29 cellular contexts compared by ENCODE assay signal in genomic region chr17:699350-699749, GRCh38. TPM values are rescaled to one million over a fixed set of nuclear protein-coding genes. Genes with fewer than 3 reads are reported as not detected.
DNase-seq lines count a peak whose midpoint lies in the region; ATAC-seq and TF ChIP-seq lines count a peak whose summit lies in the region.
"Had no signal": no experiment of that assay in that cellular context is flagged by ENCODE, and none has a peak within 500 bp of the region (broad histone marks: within the 10 kb centered on the region; RNA-seq: fewer than 3 reads in every experiment).

No MANE protein-coding gene starts in this region.

- no peaks in the 10 kb centered on the region for H3K9me2 ChIP-seq in SK-N-SH

- no peak overlapping the region for H3K4me3 Mint-ChIP-seq in activated naive CD8-positive, alpha-beta T cell treated with anti-CD3 and anti-CD28 coated beads, Interleukin-2, amount 50 U/mL, for 24 hours
- H3K4me3 Mint-ChIP-seq: activated CD8-positive, alpha-beta T cell treated with anti-CD3 and anti-CD28 coated beads for 36 hours; activated naive CD8-positive, alpha-beta T cell treated with anti-CD3 and anti-CD28 coated beads for 36 hours; effector memory CD8-positive, alpha-beta T cell; stimulated activated naive CD8-positive, alpha-beta T cell treated with anti-CD3 and anti-CD28 coated beads, Interleukin-15, amount 100 ng/mL, for 72 hours had no signal

- WGBS in right lobe of liver (ENCODE audit: insufficient coverage, low coverage, low lambda C conversion rate, missing lambda C conversion rate), result 54% methylated on average over 7 of the region's 7 CpGs
- WGBS in SK-N-SH (ENCODE audit: low lambda C conversion rate), result 88% methylated on average over 7 of the region's 7 CpGs

- no peak overlapping the region for H2AFZ ChIP-seq in SK-N-SH (ENCODE audit: low read depth)

- intact Hi-C loops in right lobe of liver (cut with DNase I), result no loop called here

- CTCF ChIA-PET in SK-N-SH (lab: Yijun Ruan, JAX), result interaction anchor here (0.7 to 12.1 kb wide), 30 partner anchors 8 to 550 kb away, joined by 3 to 255 read pairs (median 8); partner anchors contain the start of genes NXN, RFLNB and VPS53

- TF ChIP-seq POLR2A in right lobe of liver (IDR thresholded peaks at IDR 0.05) (no peak), erythroblast (IDR thresholded peaks at IDR 0.05; ENCODE audit: low read length) (no peak)

- no peak overlapping the region for H3K4me3 ChIP-seq in right lobe of liver
- H3K4me3 ChIP-seq in skeletal muscle satellite cell (ENCODE audit: low read length), result no peak overlapping the region
- no peak overlapping the region for H3K4me3 ChIP-seq in SK-N-SH (ENCODE audit: low read depth in 2 of 2, low read length in 1 of 2)
- H3K4me3 ChIP-seq: ascending aorta, pancreas, thyroid gland had no signal

- H3K36me3 Mint-ChIP-seq in activated naive CD8-positive, alpha-beta T cell treated with anti-CD3 and anti-CD28 coated beads, Interleukin-2, amount 50 U/mL, for 24 hours (ENCODE audit: low read depth), result peaks cover 22% of the 10 kb centered on the region

- H3K36me3 ChIP-seq in right lobe of liver, result peaks cover 0 to 27% (median 8%) of the 10 kb centered on the region in 4 donors
- peaks cover 31% of the 10 kb centered on the region for H3K36me3 ChIP-seq in skeletal muscle satellite cell (ENCODE audit: insufficient read depth, low read length)
- peaks cover 6 to 8% of the 10 kb centered on the region in 2 experiments for H3K36me3 ChIP-seq in SK-N-SH (replicated peaks in 1 of 2; ENCODE audit: control insufficient read depth in 1 of 2, insufficient read depth in 2 of 2, low read length in 1 of 2)

- H3K27ac ChIP-seq in VCaP (peak overlapping the region; percentile 75), right lobe of liver (peak overlapping the region in 2 of 3 donors; percentile 6 to 7), SK-N-SH (ENCODE audit: low read depth in 2 of 2, low read length in 1 of 2) (peak overlapping the region in 1 of 2 experiments; percentile 11; a peak in 2 of 4 replicates)
- H3K27ac ChIP-seq: ascending aorta, foreskin keratinocyte, HL-60, pancreas had no signal

- H3K4me1 ChIP-seq in right lobe of liver (peaks cover 0 to 4% (median 0%) of the 10 kb centered on the region in 4 donors), skeletal muscle satellite cell (ENCODE audit: control insufficient read depth, insufficient read depth, low read length) (peaks cover 30% of the 10 kb centered on the region), SK-N-SH (ENCODE audit: control insufficient read depth in 1 of 2, insufficient read depth in 2 of 2, low read depth in 1 of 2, low read length in 1 of 2) (peaks cover 9 to 30% of the 10 kb centered on the region in 2 experiments; a peak in 3 of 4 replicates)
- H3K4me1 ChIP-seq: ascending aorta, pancreas had no signal

- no peaks in the 10 kb centered on the region for H3K9me3 Mint-ChIP-seq in activated naive CD8-positive, alpha-beta T cell treated with anti-CD3 and anti-CD28 coated beads, Interleukin-2, amount 50 U/mL, for 24 hours
- H3K9me3 Mint-ChIP-seq: activated CD8-positive, alpha-beta T cell treated with anti-CD3 and anti-CD28 coated beads for 36 hours; activated naive CD8-positive, alpha-beta T cell treated with anti-CD3 and anti-CD28 coated beads for 36 hours; activated T-helper 2 cell treated with anti-CD3 and anti-CD28 coated beads, Interferon-gamma antibody, Interleukin-2, Interleukin-4, amounts not matched to agents 10 μg/mL and 5 μg/mL and 100 μg/mL, durations not matched to agents 14 hours and 24 hours and 36 hours; effector memory CD8-positive, alpha-beta T cell; stimulated activated naive CD8-positive, alpha-beta T cell treated with anti-CD3 and anti-CD28 coated beads, Interleukin-15, amount 100 ng/mL, for 72 hours had no signal

- TF ChIP-seq CTCF in VCaP (conservative IDR thresholded peaks at IDR 0.05) (no peak), right lobe of liver (IDR thresholded peaks at IDR 0.05) (no peak), SK-N-SH (IDR thresholded peaks at IDR 0.05) (no peak)

- peak overlapping the region; percentile 8 for H3K9ac ChIP-seq in skeletal muscle satellite cell (ENCODE audit: low read depth, low read length)
- no peak overlapping the region for H3K9ac ChIP-seq in SK-N-SH

- H3F3A ChIP-seq in SK-N-SH (replicated peaks; ENCODE audit: insufficient read depth), result peaks cover 17% of the 10 kb centered on the region

- TF ChIP-seq EP300 in SK-N-SH (IDR thresholded peaks at IDR 0.05; ENCODE audit: borderline replicate concordance in 1 of 2, low read depth in 1 of 2, low read length in 1 of 2), result no peak

- H3K4me1 Mint-ChIP-seq in activated naive CD8-positive, alpha-beta T cell treated with anti-CD3 and anti-CD28 coated beads, Interleukin-2, amount 50 U/mL, for 24 hours, result no peaks in the 10 kb centered on the region
- H3K4me1 Mint-ChIP-seq: stimulated activated naive CD8-positive, alpha-beta T cell treated with anti-CD3 and anti-CD28 coated beads, Interleukin-15, amount 100 ng/mL, for 72 hours had no signal

- POLR2A ChIA-PET in SK-N-SH (lab: Yijun Ruan, JAX), result interaction anchor here (0.9 kb wide), 1 partner anchor 208 kb away, joined by 4 read pairs; no protein-coding TSS in a partner anchor

- H3K27me3 ChIP-seq in right lobe of liver (no peaks in the 10 kb centered on the region), skeletal muscle satellite cell (ENCODE audit: control insufficient read depth, insufficient read depth, low read length) (no peaks in the 10 kb centered on the region), SK-N-SH (ENCODE audit: insufficient read depth) (no peaks in the 10 kb centered on the region)
- H3K27me3 ChIP-seq: ascending aorta, foreskin keratinocyte, pancreas, thyroid gland had no signal

- peaks cover 34% of the 10 kb centered on the region for H3K79me2 ChIP-seq in SK-N-SH (ENCODE audit: insufficient read depth)

- peak; percentile 28 for DNase-seq in H4 (ENCODE audit: low spot score)
- DNase-seq in right lobe of liver, result no peak
- no peak for DNase-seq in SK-N-SH
- no peak for DNase-seq in erythroblast (lab: John Stamatoyannopoulos, UW)
- DNase-seq in activated naive CD8-positive, alpha-beta T cell treated with anti-CD3 and anti-CD28 coated beads, Interleukin-2, amount 50 U/mL, for 24 hours, result no peak
- no peak for DNase-seq in GOT3 (lab: John Stamatoyannopoulos, UW)
- DNase-seq: activated CD4-positive, alpha-beta T cell treated with anti-CD3 and anti-CD28 coated beads for 1 hour; activated CD8-positive, alpha-beta T cell treated with anti-CD3 and anti-CD28 coated beads for 36 hours; activated naive CD8-positive, alpha-beta T cell treated with anti-CD3 and anti-CD28 coated beads for 36 hours; DMS 273 treated with DMSO at 0.1 percent for 48 hours; effector memory CD8-positive, alpha-beta T cell; foreskin keratinocyte; head of caudate nucleus; kidney; MV-4-11; NCI-H146; NCI-H446; NCI-H774; pancreas; SHP77 treated with DMSO at 0.1 percent for 48 hours; stimulated activated CD4-positive, alpha-beta T cell treated with anti-CD3 and anti-CD28 coated beads, Interleukin-12 subunit alpha, Interleukin-12 subunit beta, amount 100 ng/mL, for 4 hours; stimulated activated CD4-positive, alpha-beta T cell treated with anti-CD3 and anti-CD28 coated beads, Interleukin-2, amount 100 ng/mL, for 48 hours; stimulated activated naive CD8-positive, alpha-beta T cell treated with anti-CD3 and anti-CD28 coated beads, Interleukin-15, amount 100 ng/mL, for 72 hours; thyroid gland had no signal

- ATAC-seq in right lobe of liver, result peak; percentile 76 to 85 (median 82)
- ATAC-seq in activated naive CD8-positive, alpha-beta T cell treated with anti-CD3 and anti-CD28 coated beads, Interleukin-2, amount 50 U/mL, for 24 hours, result no peak
- ATAC-seq: activated CD8-positive, alpha-beta T cell treated with anti-CD3 and anti-CD28 coated beads for 36 hours; effector memory CD8-positive, alpha-beta T cell; foreskin keratinocyte; stimulated activated naive CD8-positive, alpha-beta T cell treated with anti-CD3 and anti-CD28 coated beads, Interleukin-15, amount 100 ng/mL, for 72 hours had no signal

- H3K27ac Mint-ChIP-seq in activated naive CD8-positive, alpha-beta T cell treated with anti-CD3 and anti-CD28 coated beads, Interleukin-2, amount 50 U/mL, for 24 hours, result no peak overlapping the region
- H3K27ac Mint-ChIP-seq: activated CD8-positive, alpha-beta T cell treated with anti-CD3 and anti-CD28 coated beads for 36 hours; activated naive CD8-positive, alpha-beta T cell treated with anti-CD3 and anti-CD28 coated beads for 36 hours; activated T-helper 2 cell treated with anti-CD3 and anti-CD28 coated beads, Interferon-gamma antibody, Interleukin-2, Interleukin-4, amounts not matched to agents 10 μg/mL and 5 μg/mL and 100 μg/mL, durations not matched to agents 14 hours and 24 hours and 36 hours; effector memory CD8-positive, alpha-beta T cell; stimulated activated naive CD8-positive, alpha-beta T cell treated with anti-CD3 and anti-CD28 coated beads, Interleukin-15, amount 100 ng/mL, for 72 hours had no signal

- H3K4me2 ChIP-seq in skeletal muscle satellite cell (ENCODE audit: low read length) (no peak overlapping the region), SK-N-SH (no peak overlapping the region)

- no peaks in the 10 kb centered on the region for H3K27me3 Mint-ChIP-seq in activated naive CD8-positive, alpha-beta T cell treated with anti-CD3 and anti-CD28 coated beads, Interleukin-2, amount 50 U/mL, for 24 hours
- H3K27me3 Mint-ChIP-seq: activated CD8-positive, alpha-beta T cell treated with anti-CD3 and anti-CD28 coated beads for 36 hours; activated naive CD8-positive, alpha-beta T cell treated with anti-CD3 and anti-CD28 coated beads for 36 hours; effector memory CD8-positive, alpha-beta T cell; stimulated activated naive CD8-positive, alpha-beta T cell treated with anti-CD3 and anti-CD28 coated beads, Interleukin-15, amount 100 ng/mL, for 72 hours had no signal

- no peak for TF ChIP-seq RAD21 in SK-N-SH (IDR thresholded peaks at IDR 0.05; ENCODE audit: low read length)

- H3K9me3 ChIP-seq in right lobe of liver (no peaks in the 10 kb centered on the region), skeletal muscle satellite cell (replicated peaks; ENCODE audit: low read length) (no peaks in the 10 kb centered on the region), SK-N-SH (no peaks in the 10 kb centered on the region)
- H3K9me3 ChIP-seq: ascending aorta, pancreas, thyroid gland had no signal

- H4K20me1 ChIP-seq in SK-N-SH (ENCODE audit: insufficient read depth), result 0 out of 2 replicates have a peak, but pooled peaks cover 9% of the 10 kb centered on the region

RNA-seq across cellular contexts. Expression of gene VPS53, which starts 15.3 kb away (rescaled TPM):
- total RNA-seq in H4 (2014; rRNA removed; shearing (Covaris generic)), result 5.7 and 8.9 TPM in 2 replicates
- total RNA-seq in right lobe of liver, result 10 to 100 TPM; 17.9 to 35.1 (median 28.2) TPM
- 14.2 and 17.3 TPM in 2 replicates for total RNA-seq in skeletal muscle satellite cell (2012; rRNA removed)
- 14.8 and 16.8 TPM in 2 replicates for polyA plus RNA-seq in SK-N-SH (2012; rRNA removed)
- 8.1 and 10.3 TPM in 2 replicates for polyA plus RNA-seq in SK-N-SH (2012; cell fraction: cytosol; rRNA removed)
- 20.9 and 34.6 TPM in 2 replicates for polyA plus RNA-seq in SK-N-SH (2012; cell fraction: nucleus; rRNA removed)

RNA-seq across cellular contexts. Expression of gene TLCD3A, which starts 33.0 kb away (rescaled TPM):
- total RNA-seq in H4 (2014; rRNA removed; shearing (Covaris generic)), result 42.5 and 51.4 TPM in 2 replicates
- total RNA-seq in right lobe of liver, result 10 to 100 TPM in 1 of 6 experiments, 1 to 10 TPM in 3, under 1 TPM in 2; 0.59 to 11.5 (median 1.6) TPM
- total RNA-seq in skeletal muscle satellite cell (2012; rRNA removed), result 30.9 and 36.0 TPM in 2 replicates
- polyA plus RNA-seq in SK-N-SH (2012; rRNA removed), result 31.7 and 34.4 TPM in 2 replicates
- polyA plus RNA-seq in SK-N-SH (2012; cell fraction: cytosol; rRNA removed), result 27.5 and 33.4 TPM in 2 replicates
- 20.3 and 20.8 TPM in 2 replicates for polyA plus RNA-seq in SK-N-SH (2012; cell fraction: nucleus; rRNA removed)

RNA-seq across cellular contexts. Expression of gene GEMIN4, which starts 52.7 kb away (rescaled TPM):
- 10.8 and 17.5 TPM in 2 replicates for total RNA-seq in H4 (2014; rRNA removed; shearing (Covaris generic))
- total RNA-seq in right lobe of liver, result 10 to 100 TPM in 1 of 6 experiments, 1 to 10 TPM in 5; 7.1 to 10.1 (median 8.0) TPM
- total RNA-seq in skeletal muscle satellite cell (2012; rRNA removed), result 17.5 and 21.0 TPM in 2 replicates
- polyA plus RNA-seq in SK-N-SH (2012; rRNA removed), result 10.7 and 12.5 TPM in 2 replicates
- polyA plus RNA-seq in SK-N-SH (2012; cell fraction: cytosol; rRNA removed), result 5.6 and 8.4 TPM in 2 replicates
- 13.3 and 15.9 TPM in 2 replicates for polyA plus RNA-seq in SK-N-SH (2012; cell fraction: nucleus; rRNA removed)
